Comparison of ENCODE assay signal across 3 cellular contexts in the genomic region with DNA sequence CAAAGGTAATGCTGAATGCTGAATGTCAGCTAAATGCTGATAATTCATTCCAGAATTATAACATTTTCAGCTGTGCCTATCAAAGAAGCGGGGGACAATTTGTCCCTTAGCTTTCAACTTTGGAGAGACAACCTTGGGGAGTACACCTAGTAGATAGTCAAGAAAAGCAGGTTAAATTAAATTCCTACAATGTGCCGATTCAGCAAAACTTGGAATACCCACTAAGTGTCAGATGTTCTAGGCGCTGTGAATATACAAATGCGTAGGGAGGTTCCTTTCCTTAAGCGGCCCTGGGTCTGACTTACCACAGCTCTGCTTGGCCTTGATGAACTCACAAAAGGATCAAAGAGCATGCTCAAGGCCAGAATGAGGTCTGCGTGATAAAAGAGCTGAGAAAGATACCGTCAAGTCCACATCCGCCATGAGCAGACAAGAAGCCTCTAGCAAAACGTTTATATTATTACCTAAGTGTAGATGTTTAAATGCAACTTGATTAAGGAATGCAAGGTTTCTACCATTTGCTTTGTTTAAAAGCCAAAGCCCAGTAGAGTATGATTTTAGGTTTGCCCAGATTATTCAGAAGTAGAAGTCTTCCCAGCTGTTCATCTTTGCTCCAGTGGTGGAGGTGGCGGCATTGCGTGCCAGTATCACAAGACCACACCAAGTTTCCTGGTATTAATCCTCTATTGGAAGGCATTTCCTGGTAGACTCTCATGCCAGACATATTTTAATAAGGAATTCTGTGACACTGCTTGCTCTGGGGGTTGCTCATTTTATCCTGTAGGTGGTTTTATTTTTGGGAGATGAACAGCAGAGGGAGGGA.
TF ChIP-seq lines count a peak whose summit lies in the region.

No MANE protein-coding gene starts in this region.

TF ChIP-seq in IMR-90, 13 proteins besides CTCF, POLR2A, EP300 and RAD21:
- TF ChIP-seq, protein P1, sequence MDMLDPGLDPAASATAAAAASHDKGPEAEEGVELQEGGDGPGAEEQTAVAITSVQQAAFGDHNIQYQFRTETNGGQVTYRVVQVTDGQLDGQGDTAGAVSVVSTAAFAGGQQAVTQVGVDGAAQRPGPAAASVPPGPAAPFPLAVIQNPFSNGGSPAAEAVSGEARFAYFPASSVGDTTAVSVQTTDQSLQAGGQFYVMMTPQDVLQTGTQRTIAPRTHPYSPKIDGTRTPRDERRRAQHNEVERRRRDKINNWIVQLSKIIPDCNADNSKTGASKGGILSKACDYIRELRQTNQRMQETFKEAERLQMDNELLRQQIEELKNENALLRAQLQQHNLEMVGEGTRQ (IDR thresholded peaks at IDR 0.05; ENCODE audit: low read depth, low read length), result no peak
- TF ChIP-seq FOS (IDR thresholded peaks at IDR 0.05; ENCODE audit: low read depth, low read length) (no peak), RCOR1 (IDR thresholded peaks at IDR 0.05; ENCODE audit: insufficient replicate concordance, low read length) (no peak), MAFK (IDR thresholded peaks at IDR 0.05; ENCODE audit: low read depth, low read length) (peak; percentile 99)

TF ChIP-seq in H1, 55 proteins besides CTCF, POLR2A, EP300 and RAD21:
- TF ChIP-seq POLR2AphosphoS5 (IDR thresholded peaks at IDR 0.05; ENCODE audit: low read depth, low read length) (no peak), SIX5 (IDR thresholded peaks at IDR 0.05; ENCODE audit: low read depth, low read length) (no peak), MAFK (IDR thresholded peaks at IDR 0.05; ENCODE audit: low read depth, low read length) (peak; percentile 96)

TF ChIP-seq in HEK293T, 16 proteins besides CTCF, POLR2A, EP300 and RAD21:
- TF ChIP-seq BHLHE40 (IDR thresholded peaks at IDR 0.05; ENCODE audit: borderline replicate concordance), result no peak
- no peak for TF ChIP-seq ARNT (IDR thresholded peaks at IDR 0.05)
- no peak for TF ChIP-seq TARDBP (IDR thresholded peaks at IDR 0.05)
TF ChIP-seq in HEK293T: peak in this region for 0.
